ENCODE assay signal across 15 cellular contexts in the genomic region with DNA sequence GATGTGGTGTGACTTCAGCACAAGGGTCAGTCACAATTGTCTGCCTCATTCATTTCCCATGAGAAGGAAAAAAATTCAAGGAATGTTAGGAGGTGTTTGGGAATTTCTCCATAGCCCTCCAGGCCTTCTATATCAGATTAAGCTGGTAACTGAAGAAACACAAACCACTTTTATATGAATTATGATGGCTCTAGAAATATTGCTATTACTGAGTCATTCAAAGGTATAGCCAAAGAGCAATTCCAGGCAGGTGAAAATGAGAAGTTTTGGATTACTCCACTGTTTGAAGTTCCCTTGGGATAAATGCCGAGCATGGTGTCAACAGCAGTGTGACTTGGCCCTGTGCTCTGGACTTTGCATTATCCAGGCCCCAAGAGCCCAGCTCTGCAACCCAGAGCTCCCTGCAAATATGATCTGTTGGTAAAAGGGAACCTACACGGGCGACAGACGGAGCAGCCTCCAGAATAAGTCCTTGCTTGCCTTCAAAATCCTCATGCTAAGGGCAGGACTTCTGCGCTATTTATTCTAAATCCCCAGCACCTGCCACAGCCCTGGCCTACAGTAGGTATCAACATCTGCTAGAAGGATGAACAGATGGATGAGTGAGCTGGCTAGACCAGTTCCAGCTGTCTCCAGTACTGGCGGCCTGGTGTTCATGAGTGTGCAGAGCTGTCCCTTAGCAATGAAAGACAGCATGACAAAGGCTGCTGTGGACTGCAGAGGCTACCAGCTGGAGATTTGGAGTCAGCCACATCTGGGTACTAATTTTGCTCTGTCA.
A peak's percentile ranks its signal among the peaks of the same experiment; 100 is the strongest.
DNase-seq lines count a peak whose midpoint lies in the region; ATAC-seq, FAIRE-seq and TF ChIP-seq lines count a peak whose summit lies in the region.
"Had no signal": no experiment of that assay in that cellular context is flagged by ENCODE, and none has a peak within 500 bp of the region (broad histone marks: within the 10 kb centered on the region; RNA-seq: fewer than 3 reads in every experiment).

No MANE protein-coding gene starts in this region.

- in situ Hi-C loops in HepG2 (cut with HindIII; ENCODE audit: extremely low pct_ligation_motif_present, low pct_unique_long_range_greater_than_20kb): loop anchor here (25.0 kb wide), 1 partner anchor 862 kb away; no protein-coding TSS in a partner anchor

- H3K4me1 ChIP-seq in Caco-2 (peaks cover 35% of the 10 kb centered on the region), HepG2 (ENCODE audit: insufficient read depth, low read length) (peaks cover 22% of the 10 kb centered on the region)

- H3K9me3 ChIP-seq in Caco-2 (no peaks in the 10 kb centered on the region), HepG2 (ENCODE audit: low read length) (no peaks in the 10 kb centered on the region)

- TF ChIP-seq CTCF in Caco-2 (IDR thresholded peaks at IDR 0.05; ENCODE audit: insufficient read depth in 1 of 2, low read depth in 1 of 2, low read length in 1 of 2, severe bottlenecking in 1 of 2, unreplicated experiment in 1 of 2): no peak
- TF ChIP-seq CTCF in RWPE1 (conservative IDR thresholded peaks at IDR 0.05; ENCODE audit: low read depth): no peak
- TF ChIP-seq CTCF in HepG2 (CRISPR knock-in tag; IDR thresholded peaks at IDR 0.05): no peak

- H3K4me1 Mint-ChIP-seq in Caco-2 (ENCODE audit: low read depth, unreplicated experiment): peaks cover 20% of the 10 kb centered on the region

- H3K79me2 ChIP-seq in HepG2 (ENCODE audit: insufficient read depth, low read length): no peaks in the 10 kb centered on the region

- no peaks in the 10 kb centered on the region for H3K27me3 ChIP-seq in Caco-2 (replicated peaks; ENCODE audit: control insufficient read depth, insufficient read depth, low read length)
- peaks cover under 1 to 9% of the 10 kb centered on the region in 2 experiments; a peak in 4 of 5 replicates for H3K27me3 ChIP-seq in HepG2 (ENCODE audit: control insufficient read depth in 1 of 2, insufficient read depth in 2 of 2, low read length in 2 of 2)

- BruUV-seq in Caco-2 (replicated peaks; lab: Mats Ljungman, UMichigan) (no TSS peak), HepG2 (replicated peaks; lab: Mats Ljungman, UMichigan) (no TSS peak)

- H3K4me2 ChIP-seq in HepG2 (ENCODE audit: low read depth, low read length): peak overlapping the region; percentile 28; the same call in 1 of the 2 replicates

- H3K27ac ChIP-seq in RWPE1 (peak overlapping the region; percentile 47), HepG2 (ENCODE audit: extremely low read length, insufficient read depth, low read length) (no peak overlapping the region)

- POLR2A ChIA-PET in Caco-2 (lab: Charles Lee) (interaction anchor here (1.0 to 1.9 kb wide), 4 partner anchors 26 to 117 kb away, joined by 3 to 12 read pairs (median 4); partner anchors contain the start of genes EIF4G2 and ZBED5), RWPE1 (lab: Yijun Ruan, JAX; ENCODE audit: low non-redundant PET) (interaction anchor here (0.6 to 0.7 kb wide), 2 partner anchors 115 to 659 kb away, joined by 3 read pairs; no protein-coding TSS in a partner anchor), HepG2 (lab: Yijun Ruan, JAX) (interaction anchor here (1.7 kb wide), 1 partner anchor 117 kb away, joined by 5 read pairs; the partner anchor contains the start of gene EIF4G2)

- H2AFZ ChIP-seq in HepG2 (ENCODE audit: low read length): no peak overlapping the region

- H3K9me3 Mint-ChIP-seq in Caco-2 (ENCODE audit: unreplicated experiment): no peaks in the 10 kb centered on the region

- intact Hi-C loops in Caco-2 (cut with micrococcal nuclease; ENCODE audit: unreplicated experiment): loop anchor here (1.0 kb wide), 1 partner anchor 25 kb away; no protein-coding TSS in a partner anchor
- intact Hi-C loops in HepG2 (cut with micrococcal nuclease; ENCODE audit: unreplicated experiment): loop anchor here (5.0 kb wide), 1 partner anchor 118 kb away; the partner anchor contains the start of gene EIF4G2

- peak overlapping the region; percentile 35 for H3K27ac Mint-ChIP-seq in Caco-2 (ENCODE audit: unreplicated experiment)

- H3K36me3 ChIP-seq in Caco-2 (ENCODE audit: control insufficient read depth, insufficient read depth, low read length) (no peaks in the 10 kb centered on the region), HepG2 (replicated peaks in 1 of 2; ENCODE audit: control insufficient read depth in 1 of 2, insufficient read depth in 2 of 2, low read length in 2 of 2) (no peaks in the 10 kb centered on the region)

- no peaks in the 10 kb centered on the region for H3K36me3 Mint-ChIP-seq in Caco-2 (ENCODE audit: insufficient read depth, unreplicated experiment)

- 20% methylated on average over 5 of the region's 6 CpGs for WGBS in HepG2 (ENCODE audit: low lambda C conversion rate)

- H3K27me3 Mint-ChIP-seq in Caco-2 (ENCODE audit: insufficient read depth, unreplicated experiment): no peaks in the 10 kb centered on the region

- DNase-seq in Caco-2 (peak; percentile 39 to 60), RWPE1 (ENCODE audit: low spot score) (no peak), HepG2 (ENCODE audit: low spot score) (no peak), activated gamma-delta T cell treated with Interleukin-2 at 50 U/mL for 16 hours (no peak), urothelium cell line (ENCODE audit: low spot score) (no peak)
- DNase-seq in activated CD4-positive, alpha-beta T cell treated with anti-CD3 and anti-CD28 coated beads, Interleukin-2, amount 50 U/mL, for 4 hours: no peak
- DNase-seq: activated gamma-delta T cell, dermis blood vessel endothelial cell, MM.1S, NCI-H2081 treated with DMSO at 0.1 percent for 48 hours, nucleus accumbens, substantia nigra had no signal

- no peaks in the 10 kb centered on the region for H4K20me1 ChIP-seq in HepG2 (ENCODE audit: insufficient read depth, low read length)

- TF ChIP-seq EP300 in Ishikawa (IDR thresholded peaks at IDR 0.05; ENCODE audit: borderline replicate concordance): no peak
- no peak for TF ChIP-seq EP300 in HepG2 (IDR thresholded peaks at IDR 0.05; ENCODE audit: low read depth in 2 of 2, low read length in 2 of 2)
- no peak for TF ChIP-seq EP300 in HepG2 (CRISPR knock-in tag; IDR thresholded peaks at IDR 0.05; ENCODE audit: borderline replicate concordance)

- TF ChIP-seq POLR2A in HepG2 (IDR thresholded peaks at IDR 0.05; ENCODE audit: insufficient read depth in 1 of 2, low read depth in 2 of 2, low read length in 2 of 2): no peak

- H3K4me3 ChIP-seq in Caco-2 (ENCODE audit: low read depth, low read length): no peak overlapping the region
- no peak overlapping the region for H3K4me3 ChIP-seq in HepG2 (replicated peaks in 1 of 3; ENCODE audit: insufficient read depth in 1 of 3, low read depth in 2 of 3, low read length in 3 of 3)

- TF ChIP-seq RAD21 in Ishikawa (IDR thresholded peaks at IDR 0.05; ENCODE audit: low read depth) (no peak), HepG2 (CRISPR knock-in tag; IDR thresholded peaks at IDR 0.05) (no peak)

- no peak overlapping the region for H3K4me3 Mint-ChIP-seq in Caco-2 (ENCODE audit: unreplicated experiment)

- ATAC-seq in HepG2 (peak; percentile 80), HG02981 (IDR thresholded peaks at IDR 0.05; ENCODE audit: unreplicated experiment) (no peak)

- CTCF ChIA-PET in Caco-2 (lab: Charles Lee): interaction anchor here (0.8 to 1.4 kb wide), 7 partner anchors 8 to 155 kb away, joined by 3 to 10 read pairs (median 3); no protein-coding TSS in a partner anchor
- CTCF ChIA-PET in RWPE1 (lab: Yijun Ruan, JAX): interaction anchor here (0.9 to 1.4 kb wide), 2 partner anchors 9 to 133 kb away, joined by 3 to 4 read pairs; no protein-coding TSS in a partner anchor
- CTCF ChIA-PET in HepG2 (lab: Yijun Ruan, JAX; ENCODE audit: low intra/inter-chr PET ratio, low total read pairs): interaction anchor here (0.6 kb wide), 1 partner anchor 8 kb away, joined by 3 read pairs; no protein-coding TSS in a partner anchor

- H3K9ac ChIP-seq in HepG2 (ENCODE audit: insufficient read depth, low read depth, low read length): no peak overlapping the region

- no peak for FAIRE-seq in HepG2 (lab: Jason Lieb, UNC)
- FAIRE-seq in urothelium cell line (lab: Jason Lieb, UNC): no peak
- FAIRE-seq: astrocyte had no signal

TF ChIP-seq in Ishikawa, 13 proteins besides CTCF, POLR2A, EP300 and RAD21:
- TF ChIP-seq TEAD4 (IDR thresholded peaks at IDR 0.05) (peak; percentile 31; the same call in 1 of the 2 replicates), USF1 (IDR thresholded peaks at IDR 0.05) (no peak), YY1 (IDR thresholded peaks at IDR 0.05; ENCODE audit: low read depth) (no peak)

TF ChIP-seq in HepG2, 621 proteins besides CTCF, POLR2A, EP300 and RAD21:
- TF ChIP-seq ETS1 (CRISPR knock-in tag; IDR thresholded peaks at IDR 0.05): no peak
TF ChIP-seq in HepG2: peak in this region for 0.

Comparison
In these comparisons a context has a peak if more than half of its experiments do, and no peak if none do; other contexts are left out.
1. DNase-seq: peak in Caco-2 (2 of 2); none in RWPE1 (single experiment), HepG2 (single experiment), activated CD4-positive, alpha-beta T cell treated with anti-CD3 and anti-CD28 coated beads, Interleukin-2, amount 50 U/mL, for 4 hours (0 of 2), activated gamma-delta T cell treated with Interleukin-2 at 50 U/mL for 16 hours (single experiment) and urothelium cell line (single experiment).